In genomic region chr11:5631426-5631825, GRCh38 we compare ENCODE assay signal across 19 cellular contexts. TPM values are rescaled to one million over a fixed set of nuclear protein-coding genes. Genes with fewer than 3 reads are reported as not detected.
DNase-seq lines count a peak whose midpoint lies in the region; ATAC-seq and TF ChIP-seq lines count a peak whose summit lies in the region.
"Had no signal": no experiment of that assay in that cellular context is flagged by ENCODE, and none has a peak within 500 bp of the region (broad histone marks: within the 10 kb centered on the region; RNA-seq: fewer than 3 reads in every experiment).

No MANE protein-coding gene starts in this region.

- TF ChIP-seq POLR2A in testis (IDR thresholded peaks at IDR 0.05): no peak
- no peak for TF ChIP-seq POLR2A in esophagus squamous epithelium (IDR thresholded peaks at IDR 0.05)

- no peak for TF ChIP-seq CTCF in testis (IDR thresholded peaks at IDR 0.05)
- TF ChIP-seq CTCF in esophagus squamous epithelium (IDR thresholded peaks at IDR 0.05): no peak

- no peak overlapping the region for H3K4me3 ChIP-seq in testis
- no peak overlapping the region for H3K4me3 ChIP-seq in esophagus squamous epithelium
- H3K4me3 ChIP-seq: gastroesophageal sphincter had no signal

- peak; percentile 25 for ATAC-seq in GM18498 (IDR thresholded peaks at IDR 0.05; ENCODE audit: unreplicated experiment)
- ATAC-seq in GM19452 (IDR thresholded peaks at IDR 0.05; ENCODE audit: unreplicated experiment): peak; percentile 22
- peak; percentile 19 for ATAC-seq in HG03064 (IDR thresholded peaks at IDR 0.05; ENCODE audit: low read depth, unreplicated experiment)
- no peak for ATAC-seq in HG02970 (IDR thresholded peaks at IDR 0.05; ENCODE audit: low FRiP score, unreplicated experiment)
- no peak for ATAC-seq in activated T-cell treated with anti-CD3 and anti-CD28 coated beads, Interleukin-2, amount 50 U/mL, for 4 hours
- ATAC-seq: gastroesophageal sphincter had no signal

- H3K27ac ChIP-seq in testis (no peak overlapping the region), esophagus squamous epithelium (no peak overlapping the region)
- H3K27ac ChIP-seq: gastroesophageal sphincter had no signal

- H3K27me3 Mint-ChIP-seq in activated T-helper 2 cell treated with anti-CD3 and anti-CD28 coated beads, Interferon-gamma antibody, Interleukin-2, Interleukin-4, amounts not matched to agents 10 μg/mL and 5 μg/mL and 100 μg/mL, durations not matched to agents 14 hours and 24 hours and 36 hours (ENCODE audit: low read depth): no peaks in the 10 kb centered on the region
- H3K27me3 Mint-ChIP-seq in activated T-cell treated with anti-CD3 and anti-CD28 coated beads, Interleukin-2, amount 50 U/mL, for 4 hours (ENCODE audit: low read depth): no peaks in the 10 kb centered on the region

- no peak for DNase-seq in activated T-helper 2 cell treated with anti-CD3 and anti-CD28 coated beads, Interferon-gamma antibody, Interleukin-2, Interleukin-4, amounts not matched to agents 10 μg/mL and 5 μg/mL and 100 μg/mL, durations not matched to agents 14 hours and 24 hours and 36 hours (ENCODE audit: low spot score)
- DNase-seq in testis (no peak), esophagus squamous epithelium (lab: John Stamatoyannopoulos, UW) (no peak)
- no peak for DNase-seq in activated T-cell treated with anti-CD3 and anti-CD28 coated beads, Interleukin-2, amount 50 U/mL, for 4 hours
- DNase-seq: activated CD8-positive, alpha-beta memory T cell treated with anti-CD3 and anti-CD28 coated beads, Interleukin-2, amount 50 U/mL, for 4 hours; NCI-H1092; NCI-H510A; Right ventricle myocardium superior; stimulated activated CD4-positive, alpha-beta T cell treated with anti-CD3 and anti-CD28 coated beads, Interleukin-4, amount 100 ng/mL, for 24 hours had no signal

- intact Hi-C loops in activated T-helper 2 cell treated with anti-CD3 and anti-CD28 coated beads, Interferon-gamma antibody, Interleukin-2, Interleukin-4, amounts not matched to agents 10 μg/mL and 5 μg/mL and 100 μg/mL, durations not matched to agents 14 hours and 24 hours and 36 hours (cut with micrococcal nuclease): loop anchor here (5.0 kb wide), 1 partner anchor 34 kb away; the partner anchor contains the start of gene TRIM6
- intact Hi-C loops in testis (cut with DNase I; ENCODE audit: low total_unique reads) (no loop called here), esophagus squamous epithelium (cut with DNase I) (no loop called here)

- peaks cover 42% of the 10 kb centered on the region for H3K4me1 Mint-ChIP-seq in activated T-helper 2 cell treated with anti-CD3 and anti-CD28 coated beads, Interferon-gamma antibody, Interleukin-2, Interleukin-4, amounts not matched to agents 10 μg/mL and 5 μg/mL and 100 μg/mL, durations not matched to agents 14 hours and 24 hours and 36 hours (ENCODE audit: low read depth)
- peaks cover 42% of the 10 kb centered on the region for H3K4me1 Mint-ChIP-seq in activated T-cell treated with anti-CD3 and anti-CD28 coated beads, Interleukin-2, amount 50 U/mL, for 4 hours (ENCODE audit: low read depth)

- peaks cover 6% of the 10 kb centered on the region for H3K9me3 Mint-ChIP-seq in activated T-helper 2 cell treated with anti-CD3 and anti-CD28 coated beads, Interferon-gamma antibody, Interleukin-2, Interleukin-4, amounts not matched to agents 10 μg/mL and 5 μg/mL and 100 μg/mL, durations not matched to agents 14 hours and 24 hours and 36 hours
- no peaks in the 10 kb centered on the region for H3K9me3 Mint-ChIP-seq in activated T-cell treated with anti-CD3 and anti-CD28 coated beads, Interleukin-2, amount 50 U/mL, for 4 hours

- peaks cover 32% of the 10 kb centered on the region for H3K36me3 Mint-ChIP-seq in activated T-helper 2 cell treated with anti-CD3 and anti-CD28 coated beads, Interferon-gamma antibody, Interleukin-2, Interleukin-4, amounts not matched to agents 10 μg/mL and 5 μg/mL and 100 μg/mL, durations not matched to agents 14 hours and 24 hours and 36 hours (ENCODE audit: low read depth)
- peaks cover 40% of the 10 kb centered on the region for H3K36me3 Mint-ChIP-seq in activated T-cell treated with anti-CD3 and anti-CD28 coated beads, Interleukin-2, amount 50 U/mL, for 4 hours (ENCODE audit: insufficient read depth)

- no peaks in the 10 kb centered on the region for H3K36me3 ChIP-seq in testis (ENCODE audit: low read depth, missing control alignments)
- H3K36me3 ChIP-seq in esophagus squamous epithelium: peaks cover 0 to 42% (median 0%) of the 10 kb centered on the region in 3 donors

- no peaks in the 10 kb centered on the region for H3K27me3 ChIP-seq in testis
- no peaks in the 10 kb centered on the region for H3K27me3 ChIP-seq in esophagus squamous epithelium
- H3K27me3 ChIP-seq: gastroesophageal sphincter had no signal

- 52 to 64% methylated on average over 2 of the region's 2 CpGs for WGBS in testis, 2 donors
- 74 to 88% methylated on average over 2 of the region's 2 CpGs for WGBS in esophagus squamous epithelium, 2 donors

- H3K9me3 ChIP-seq in testis (no peaks in the 10 kb centered on the region), esophagus squamous epithelium (no peaks in the 10 kb centered on the region)
- H3K9me3 ChIP-seq: gastroesophageal sphincter had no signal

- H3K4me3 Mint-ChIP-seq in activated T-helper 2 cell treated with anti-CD3 and anti-CD28 coated beads, Interferon-gamma antibody, Interleukin-2, Interleukin-4, amounts not matched to agents 10 μg/mL and 5 μg/mL and 100 μg/mL, durations not matched to agents 14 hours and 24 hours and 36 hours (ENCODE audit: low read depth): no peak overlapping the region
- no peak overlapping the region for H3K4me3 Mint-ChIP-seq in activated T-cell treated with anti-CD3 and anti-CD28 coated beads, Interleukin-2, amount 50 U/mL, for 4 hours

- no peaks in the 10 kb centered on the region for H3K4me1 ChIP-seq in testis
- H3K4me1 ChIP-seq in esophagus squamous epithelium: peaks cover 0 to 4% (median 0%) of the 10 kb centered on the region in 3 donors
- H3K4me1 ChIP-seq: gastroesophageal sphincter had no signal

- H3K27ac Mint-ChIP-seq in activated T-helper 2 cell treated with anti-CD3 and anti-CD28 coated beads, Interferon-gamma antibody, Interleukin-2, Interleukin-4, amounts not matched to agents 10 μg/mL and 5 μg/mL and 100 μg/mL, durations not matched to agents 14 hours and 24 hours and 36 hours: peak overlapping the region; percentile 41

RNA-seq across cellular contexts. Expression of gene TRIM34, which starts 6.6 kb away (rescaled TPM):
- total RNA-seq in activated T-helper 2 cell treated with anti-CD3 and anti-CD28 coated beads, Interferon-gamma antibody, Interleukin-2, Interleukin-4, amounts not matched to agents 10 μg/mL and 5 μg/mL and 100 μg/mL, durations not matched to agents 14 hours and 24 hours and 36 hours: 6.7 and 7.8 TPM in 2 replicates
- total RNA-seq in testis: 1 to 10 TPM; 6.5 to 7.6 TPM
- polyA plus RNA-seq in testis (ENCODE audit: insufficient read depth, low read depth, low replicate concordance): 6.5 TPM
- total RNA-seq in esophagus squamous epithelium: 1 to 10 TPM; 2.9 to 7.4 (median 6.2) TPM
- total RNA-seq in activated T-cell treated with anti-CD3 and anti-CD28 coated beads, Interleukin-2, amount 50 U/mL, for 4 hours: 1 to 10 TPM; 1.2 to 2.4 (median 1.6) TPM

RNA-seq across cellular contexts. Expression of gene TRIM6, which starts 35.0 kb away (rescaled TPM):
- total RNA-seq in activated T-helper 2 cell treated with anti-CD3 and anti-CD28 coated beads, Interferon-gamma antibody, Interleukin-2, Interleukin-4, amounts not matched to agents 10 μg/mL and 5 μg/mL and 100 μg/mL, durations not matched to agents 14 hours and 24 hours and 36 hours: 0.87 and 1.8 TPM in 2 replicates
- total RNA-seq in testis: 10 to 100 TPM in 1 of 2 donors, 1 to 10 TPM in 1; 9.1 to 10.6 TPM
- polyA plus RNA-seq in testis (ENCODE audit: insufficient read depth, low read depth, low replicate concordance): 20.9 TPM
- total RNA-seq in esophagus squamous epithelium: 1 to 10 TPM; 1.7 to 9.9 (median 6.4) TPM
- total RNA-seq in activated T-cell treated with anti-CD3 and anti-CD28 coated beads, Interleukin-2, amount 50 U/mL, for 4 hours: under 1 TPM in 2 of 3 donors, not detected in 1; 0.14 to 0.30 TPM

RNA-seq across cellular contexts. Expression of gene OR52B6, which starts 50.7 kb away (rescaled TPM):
- total RNA-seq in activated T-helper 2 cell treated with anti-CD3 and anti-CD28 coated beads, Interferon-gamma antibody, Interleukin-2, Interleukin-4, amounts not matched to agents 10 μg/mL and 5 μg/mL and 100 μg/mL, durations not matched to agents 14 hours and 24 hours and 36 hours: not detected in 2 replicates
- not detected for total RNA-seq in testis
- not detected for polyA plus RNA-seq in testis (ENCODE audit: insufficient read depth, low read depth, low replicate concordance)
- not detected for total RNA-seq in esophagus squamous epithelium
- not detected for total RNA-seq in activated T-cell treated with anti-CD3 and anti-CD28 coated beads, Interleukin-2, amount 50 U/mL, for 4 hours
- total RNA-seq: astrocyte, Daoy, gastroesophageal sphincter, kidney epithelial cell, myocyte, renal cortical epithelial cell, Right ventricle myocardium superior had no signal

RNA-seq across cellular contexts. Expression of gene TRIM5, which starts 53.4 kb away (rescaled TPM):
- 12.4 and 14.1 TPM in 2 replicates for total RNA-seq in activated T-helper 2 cell treated with anti-CD3 and anti-CD28 coated beads, Interferon-gamma antibody, Interleukin-2, Interleukin-4, amounts not matched to agents 10 μg/mL and 5 μg/mL and 100 μg/mL, durations not matched to agents 14 hours and 24 hours and 36 hours
- 10 to 100 TPM; 10.8 to 16.2 TPM for total RNA-seq in testis
- 8.8 TPM for polyA plus RNA-seq in testis (ENCODE audit: insufficient read depth, low read depth, low replicate concordance)
- 10 to 100 TPM; 12.6 to 15.7 (median 14.9) TPM for total RNA-seq in esophagus squamous epithelium
- total RNA-seq in activated T-cell treated with anti-CD3 and anti-CD28 coated beads, Interleukin-2, amount 50 U/mL, for 4 hours: 1 to 10 TPM; 5.0 to 8.7 (median 5.2) TPM

RNA-seq across cellular contexts. Expression of gene TRIM22, which starts 58.2 kb away (rescaled TPM):
- 83.9 and 96.0 TPM in 2 replicates for total RNA-seq in activated T-helper 2 cell treated with anti-CD3 and anti-CD28 coated beads, Interferon-gamma antibody, Interleukin-2, Interleukin-4, amounts not matched to agents 10 μg/mL and 5 μg/mL and 100 μg/mL, durations not matched to agents 14 hours and 24 hours and 36 hours
- 10 to 100 TPM; 25.0 to 30.3 TPM for total RNA-seq in testis
- polyA plus RNA-seq in testis (ENCODE audit: insufficient read depth, low read depth, low replicate concordance): 25.0 TPM
- total RNA-seq in esophagus squamous epithelium: 10 to 100 TPM; 16.0 to 51.9 (median 32.1) TPM
- total RNA-seq in activated T-cell treated with anti-CD3 and anti-CD28 coated beads, Interleukin-2, amount 50 U/mL, for 4 hours: 10 to 100 TPM; 25.0 to 53.3 (median 41.1) TPM

Comparison
In these comparisons a context has a peak if more than half of its experiments do, and no peak if none do; other contexts are left out.
1. ATAC-seq: peak in GM18498 (single experiment), GM19452 (single experiment) and HG03064 (single experiment); none in HG02970 (single experiment) and activated T-cell treated with anti-CD3 and anti-CD28 coated beads, Interleukin-2, amount 50 U/mL, for 4 hours (0 of 2).